Comparison of ENCODE assay signal across 16 cellular contexts in the genomic region with DNA sequence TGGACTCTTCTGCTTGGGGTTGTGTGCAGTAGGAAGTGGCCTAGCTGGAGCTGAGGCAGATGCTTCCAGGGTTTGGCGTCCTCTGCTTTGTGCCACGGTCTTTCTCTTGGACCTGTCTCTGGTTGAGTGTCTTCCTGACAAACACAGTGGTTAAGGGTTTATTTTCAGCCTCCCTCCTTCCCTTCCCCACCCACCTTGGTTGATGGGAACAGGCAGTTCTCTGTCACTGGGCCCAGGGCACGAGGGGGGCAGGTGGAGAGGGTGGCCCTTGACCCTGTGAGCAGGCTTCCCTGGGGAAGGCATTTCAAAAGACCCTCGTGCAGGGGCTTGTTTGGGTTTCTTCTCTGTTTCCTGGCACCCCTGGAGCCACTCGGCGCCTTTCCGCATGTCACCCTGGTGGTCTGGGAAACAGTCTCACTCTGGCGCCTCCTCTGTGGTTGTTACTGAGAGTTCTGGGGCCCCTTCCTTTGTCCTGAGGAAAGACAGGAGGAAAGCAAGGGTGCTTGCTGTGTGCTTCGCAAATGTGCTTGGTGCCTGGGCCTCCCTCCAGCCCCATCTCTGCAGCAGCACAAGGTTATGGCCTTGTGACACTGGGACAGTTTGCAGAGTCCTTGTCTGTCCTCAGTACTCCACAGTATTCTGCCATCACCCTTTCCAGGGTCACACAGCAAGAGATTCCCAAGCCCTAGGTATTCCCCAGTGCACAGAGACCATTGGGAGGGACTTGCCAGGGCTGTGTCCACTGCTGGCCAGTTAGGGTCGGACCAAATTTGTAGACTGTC. TPM values are rescaled to one million over a fixed set of nuclear protein-coding genes. Genes with fewer than 3 reads are reported as not detected.
DNase-seq lines count a peak whose midpoint lies in the region; ATAC-seq and TF ChIP-seq lines count a peak whose summit lies in the region.
"Had no signal": no experiment of that assay in that cellular context is flagged by ENCODE, and none has a peak within 500 bp of the region (broad histone marks: within the 10 kb centered on the region; RNA-seq: fewer than 3 reads in every experiment).

No MANE protein-coding gene starts in this region.

- no peaks in the 10 kb centered on the region for H3K27me3 ChIP-seq in endodermal cell (ENCODE audit: control insufficient read depth, insufficient read depth, low read length, poor library complexity, severe bottlenecking)
- no peaks in the 10 kb centered on the region for H3K27me3 ChIP-seq in muscle layer of colon (ENCODE audit: control insufficient read depth in 1 of 2, insufficient read depth in 2 of 2, low read length in 2 of 2)
- H3K27me3 ChIP-seq in upper lobe of left lung = no peaks in the 10 kb centered on the region
- H3K27me3 ChIP-seq in mesenchymal stem cell (ENCODE audit: control insufficient read depth in 1 of 2, insufficient read depth in 1 of 2, low read length in 2 of 2) = no peaks in the 10 kb centered on the region

- H2BK15ac ChIP-seq in mesenchymal stem cell (ENCODE audit: low read depth, poor library complexity, severe bottlenecking) = no peak overlapping the region

- H3K9ac ChIP-seq in endodermal cell (ENCODE audit: extremely low read depth, low read length, poor library complexity, severe bottlenecking) (no peak overlapping the region), muscle layer of colon (ENCODE audit: low read length) (no peak overlapping the region), mesenchymal stem cell (ENCODE audit: low read length) (no peak overlapping the region)

- ATAC-seq in upper lobe of left lung (ENCODE audit: low FRiP score in 2 of 2) (no peak), HG02981 (IDR thresholded peaks at IDR 0.05; ENCODE audit: unreplicated experiment) (no peak)
- ATAC-seq: left colon, WTC11 had no signal

- H3K4me3 ChIP-seq in endodermal cell (ENCODE audit: low read length) = no peak overlapping the region
- no peak overlapping the region for H3K4me3 ChIP-seq in muscle layer of colon (ENCODE audit: low read depth in 1 of 2, low read length in 2 of 2)
- no peak overlapping the region for H3K4me3 ChIP-seq in upper lobe of left lung
- no peak overlapping the region for H3K4me3 ChIP-seq in mesenchymal stem cell (ENCODE audit: insufficient read depth in 1 of 2, low read depth in 1 of 2, low read length in 2 of 2)

- DNase-seq in activated T-cell treated with anti-CD3 and anti-CD28 coated beads, Interleukin-2, amount 50 U/mL, for 24 hours = no peak
- DNase-seq in activated T-cell treated with anti-CD3 and anti-CD28 coated beads for 4 hours = no peak
- no peak for DNase-seq in endodermal cell
- DNase-seq in upper lobe of left lung = no peak
- DNase-seq in AML-193 (lab: John Stamatoyannopoulos, UW) = no peak
- no peak for DNase-seq in mesenchymal stem cell
- DNase-seq: activated naive CD8-positive, alpha-beta T cell treated with anti-CD3 and anti-CD28 coated beads, Interleukin-2, amount 10 ng/mL, durations not matched to agents 7 days and 5 days; CD8-positive, alpha-beta memory T cell; H9; left colon; naive thymus-derived CD8-positive, alpha-beta T cell; stimulated activated CD4-positive, alpha-beta T cell treated with anti-CD3 and anti-CD28 coated beads, Interleukin-4, amount 100 ng/mL, for 4 hours; T-helper 1 cell had no signal

- H3K23ac ChIP-seq in mesenchymal stem cell (ENCODE audit: low read length in 2 of 2) = no peak overlapping the region

- H3K36me3 ChIP-seq in endodermal cell (ENCODE audit: control insufficient read depth, insufficient read depth, low read length) (peaks cover 75% of the 10 kb centered on the region), muscle layer of colon (ENCODE audit: insufficient read depth, low read length) (peaks cover 66% of the 10 kb centered on the region), upper lobe of left lung (peaks cover 25 to 93% (median 80%) of the 10 kb centered on the region in 4 donors), mesenchymal stem cell (ENCODE audit: control insufficient read depth in 1 of 2, insufficient read depth in 2 of 2, low read depth in 1 of 2, low read length in 2 of 2) (peaks cover 79 to 96% of the 10 kb centered on the region in 2 experiments)

- no peaks in the 10 kb centered on the region for H3K4me1 ChIP-seq in endodermal cell (ENCODE audit: control insufficient read depth, insufficient read depth, low read length)
- peaks cover 21% of the 10 kb centered on the region for H3K4me1 ChIP-seq in muscle layer of colon (ENCODE audit: insufficient read depth, low read length)
- H3K4me1 ChIP-seq in upper lobe of left lung = peaks cover 11 to 16% (median 14%) of the 10 kb centered on the region in 4 donors
- peaks cover 11% of the 10 kb centered on the region for H3K4me1 ChIP-seq in mesenchymal stem cell (ENCODE audit: control insufficient read depth, insufficient read depth, low read depth, low read length)

- no peak overlapping the region for H2BK12ac ChIP-seq in mesenchymal stem cell (ENCODE audit: low read length in 2 of 2)

- no peak for TF ChIP-seq POLR2A in upper lobe of left lung (IDR thresholded peaks at IDR 0.05)

- no peaks in the 10 kb centered on the region for H3K27me3 Mint-ChIP-seq in activated T-cell treated with anti-CD3 and anti-CD28 coated beads, Interleukin-2, amount 50 U/mL, for 24 hours
- H3K27me3 Mint-ChIP-seq in endodermal cell (ENCODE audit: insufficient read depth) = no peaks in the 10 kb centered on the region
- H3K27me3 Mint-ChIP-seq: activated naive CD8-positive, alpha-beta T cell treated with anti-CD3 and anti-CD28 coated beads, Interleukin-2, amount 10 ng/mL, durations not matched to agents 7 days and 5 days; CD8-positive, alpha-beta memory T cell; naive thymus-derived CD8-positive, alpha-beta T cell had no signal

- H2AFZ ChIP-seq in mesenchymal stem cell (ENCODE audit: low read depth, low read length) = no peak overlapping the region

- H4K8ac ChIP-seq in mesenchymal stem cell (ENCODE audit: low read length) = no peak overlapping the region

- no peak overlapping the region for H2BK120ac ChIP-seq in mesenchymal stem cell (ENCODE audit: low read depth, low read length)

- no peaks in the 10 kb centered on the region for H3K9me3 Mint-ChIP-seq in activated T-cell treated with anti-CD3 and anti-CD28 coated beads, Interleukin-2, amount 50 U/mL, for 24 hours
- H3K9me3 Mint-ChIP-seq in endodermal cell = no peaks in the 10 kb centered on the region
- H3K9me3 Mint-ChIP-seq: activated naive CD8-positive, alpha-beta T cell treated with anti-CD3 and anti-CD28 coated beads, Interleukin-2, amount 10 ng/mL, durations not matched to agents 7 days and 5 days; CD8-positive, alpha-beta memory T cell; H9; naive thymus-derived CD8-positive, alpha-beta T cell; WTC11 had no signal

- H3K36me3 Mint-ChIP-seq in activated T-cell treated with anti-CD3 and anti-CD28 coated beads, Interleukin-2, amount 50 U/mL, for 24 hours (ENCODE audit: low read depth) = peaks cover 98% of the 10 kb centered on the region
- H3K36me3 Mint-ChIP-seq in endodermal cell (ENCODE audit: low read depth) = peaks cover 53% of the 10 kb centered on the region

- H4K91ac ChIP-seq in mesenchymal stem cell (ENCODE audit: low read length) = no peak overlapping the region

- H3K18ac ChIP-seq in mesenchymal stem cell (ENCODE audit: low read depth in 1 of 2, low read length in 2 of 2) = no peak overlapping the region

- H3K27ac ChIP-seq in endodermal cell (ENCODE audit: low read depth, low read length) (peak overlapping the region; percentile 29), muscle layer of colon (ENCODE audit: low read depth, low read length) (peak overlapping the region; percentile 59), upper lobe of left lung (peak overlapping the region; percentile 33 to 64 (median 54)), mesenchymal stem cell (ENCODE audit: low read length, poor library complexity, severe bottlenecking) (no peak overlapping the region)

- no peak overlapping the region for H2BK5ac ChIP-seq in mesenchymal stem cell (ENCODE audit: low read depth, low read length, poor library complexity, severe bottlenecking)

- H3K27ac Mint-ChIP-seq in activated T-cell treated with anti-CD3 and anti-CD28 coated beads, Interleukin-2, amount 50 U/mL, for 24 hours = peak overlapping the region; percentile 64
- peak overlapping the region; percentile 52 for H3K27ac Mint-ChIP-seq in endodermal cell
- H3K27ac Mint-ChIP-seq: activated naive CD8-positive, alpha-beta T cell treated with anti-CD3 and anti-CD28 coated beads, Interleukin-2, amount 10 ng/mL, durations not matched to agents 7 days and 5 days; WTC11 had no signal

- no peaks in the 10 kb centered on the region for H3K4me1 Mint-ChIP-seq in activated T-cell treated with anti-CD3 and anti-CD28 coated beads, Interleukin-2, amount 50 U/mL, for 24 hours (ENCODE audit: low read depth)
- H3K4me1 Mint-ChIP-seq in endodermal cell = no peaks in the 10 kb centered on the region
- H3K4me1 Mint-ChIP-seq: activated naive CD8-positive, alpha-beta T cell treated with anti-CD3 and anti-CD28 coated beads, Interleukin-2, amount 10 ng/mL, durations not matched to agents 7 days and 5 days; CD8-positive, alpha-beta memory T cell; H9; WTC11 had no signal

- no peak overlapping the region for H3K4me3 Mint-ChIP-seq in activated T-cell treated with anti-CD3 and anti-CD28 coated beads, Interleukin-2, amount 50 U/mL, for 24 hours
- no peak overlapping the region for H3K4me3 Mint-ChIP-seq in endodermal cell
- H3K4me3 Mint-ChIP-seq: activated naive CD8-positive, alpha-beta T cell treated with anti-CD3 and anti-CD28 coated beads, Interleukin-2, amount 10 ng/mL, durations not matched to agents 7 days and 5 days; CD8-positive, alpha-beta memory T cell; H9; naive thymus-derived CD8-positive, alpha-beta T cell; WTC11 had no signal

- peaks cover 47% of the 10 kb centered on the region for H3K79me1 ChIP-seq in mesenchymal stem cell (replicated peaks; ENCODE audit: low read length, poor library complexity, severe bottlenecking)

- 93 to 94% methylated on average over 6 to 10 of the region's 10 CpGs for WGBS in endodermal cell (ENCODE audit: insufficient coverage in 1 of 2, insufficient read length in 1 of 2), 2 experiments
- 84 to 87% methylated on average over 10 of the region's 10 CpGs for WGBS in upper lobe of left lung, 2 donors
- 91% methylated on average over 10 of the region's 10 CpGs for WGBS in mesenchymal stem cell

- TF ChIP-seq CTCF in endodermal cell (conservative IDR thresholded peaks at IDR 0.05) (no peak), upper lobe of left lung (IDR thresholded peaks at IDR 0.05) (no peak)

- H3K4ac ChIP-seq in mesenchymal stem cell (ENCODE audit: low read depth in 1 of 2, low read length in 2 of 2) = no peak overlapping the region

- no peaks in the 10 kb centered on the region for H3K9me3 ChIP-seq in endodermal cell (ENCODE audit: control insufficient read depth, low read length)
- H3K9me3 ChIP-seq in muscle layer of colon (ENCODE audit: low read length) = no peaks in the 10 kb centered on the region
- H3K9me3 ChIP-seq in upper lobe of left lung = no peaks in the 10 kb centered on the region
- no peaks in the 10 kb centered on the region for H3K9me3 ChIP-seq in mesenchymal stem cell (ENCODE audit: control insufficient read depth, low read length)

- H3K14ac ChIP-seq in mesenchymal stem cell (ENCODE audit: low read length in 2 of 2) = no peak overlapping the region

- no peak overlapping the region for H3K4me2 ChIP-seq in mesenchymal stem cell (ENCODE audit: low read length, poor library complexity, severe bottlenecking)

- no peak overlapping the region for H2AK5ac ChIP-seq in mesenchymal stem cell (ENCODE audit: low read length, severe bottlenecking)

- no peak for TF ChIP-seq EP300 in upper lobe of left lung (IDR thresholded peaks at IDR 0.05)

RNA-seq across cellular contexts. Expression of a gene that starts 10.3 kb away (rescaled TPM):
- under 1 TPM; 0.24 to 0.55 TPM for total RNA-seq in endodermal cell
- polyA plus RNA-seq in endodermal cell (2013, experiment 1 of 2) = 0.21 TPM
- 0.04 TPM for polyA plus RNA-seq in endodermal cell (2013, experiment 2 of 2)
- total RNA-seq in upper lobe of left lung = 100 to 1,000 TPM in 4 of 6 donors, 10 to 100 TPM in 2; 42.9 to 259 (median 125) TPM
- not detected for polyA plus RNA-seq in mesenchymal stem cell (2013, experiment 1 of 2)
- polyA plus RNA-seq in mesenchymal stem cell (2013, experiment 2 of 2) = 0.04 TPM
- polyA plus RNA-seq: naive thymus-derived CD8-positive, alpha-beta T cell had no signal

RNA-seq across cellular contexts. Expression of a gene that starts 29.5 kb away (rescaled TPM):
- total RNA-seq in endodermal cell (100 to 1,000 TPM; 151 to 156 TPM), upper lobe of left lung (100 to 1,000 TPM in 2 of 6 donors, 10 to 100 TPM in 4; 60.7 to 288 (median 83.0) TPM)
- polyA plus RNA-seq in endodermal cell (2013, experiment 1 of 2) = 124 TPM
- 99.4 TPM for polyA plus RNA-seq in endodermal cell (2013, experiment 2 of 2)
- polyA plus RNA-seq in mesenchymal stem cell (2013, experiment 1 of 2) = 55.5 TPM
- polyA plus RNA-seq in mesenchymal stem cell (2013, experiment 2 of 2) = 49.9 TPM

RNA-seq across cellular contexts. Expression of a gene that starts 31.0 kb away (rescaled TPM):
- total RNA-seq in endodermal cell (10 to 100 TPM; 44.8 to 64.6 TPM), upper lobe of left lung (100 to 1,000 TPM in 4 of 6 donors, 10 to 100 TPM in 2; 28.3 to 196 (median 122) TPM)
- 30.4 TPM for polyA plus RNA-seq in endodermal cell (2013, experiment 1 of 2)
- 36.1 TPM for polyA plus RNA-seq in endodermal cell (2013, experiment 2 of 2)
- 0.86 TPM for polyA plus RNA-seq in mesenchymal stem cell (2013, experiment 1 of 2)
- 0.79 TPM for polyA plus RNA-seq in mesenchymal stem cell (2013, experiment 2 of 2)
- polyA plus RNA-seq: CD8-positive, alpha-beta memory T cell had no signal

RNA-seq across cellular contexts. Expression of a gene that starts 40.0 kb away (rescaled TPM):
- total RNA-seq in endodermal cell (1 to 10 TPM; 2.5 to 8.6 TPM), upper lobe of left lung (10 to 100 TPM in 5 of 6 donors, 1 to 10 TPM in 1; 5.1 to 69.0 (median 20.7) TPM)
- polyA plus RNA-seq in endodermal cell (2013, experiment 1 of 2) = 1.9 TPM
- 1.5 TPM for polyA plus RNA-seq in endodermal cell (2013, experiment 2 of 2)
- polyA plus RNA-seq in mesenchymal stem cell (2013, experiment 1 of 2) = 0.08 TPM
- polyA plus RNA-seq in mesenchymal stem cell (2013, experiment 2 of 2) = 0.05 TPM
- total RNA-seq: naive thymus-derived CD8-positive, alpha-beta T cell had no signal
- polyA plus RNA-seq: CD8-positive, alpha-beta memory T cell; naive thymus-derived CD8-positive, alpha-beta T cell had no signal

RNA-seq across cellular contexts. Expression of a gene that starts 48.8 kb away (rescaled TPM):
- total RNA-seq in endodermal cell (100 to 1,000 TPM; 288 to 341 TPM), upper lobe of left lung (100 to 1,000 TPM in 1 of 6 donors, 10 to 100 TPM in 5; 27.3 to 113 (median 46.2) TPM)
- polyA plus RNA-seq in endodermal cell (2013, experiment 1 of 2) = 361 TPM
- 348 TPM for polyA plus RNA-seq in endodermal cell (2013, experiment 2 of 2)
- 107 TPM for polyA plus RNA-seq in mesenchymal stem cell (2013, experiment 1 of 2)
- 105 TPM for polyA plus RNA-seq in mesenchymal stem cell (2013, experiment 2 of 2)

Comparison
In these comparisons a context has a peak if more than half of its experiments do, and no peak if none do; other contexts are left out.
1. RNA of a gene that starts 10.3 kb away (total RNA-seq): 42.9 to 259 TPM in upper lobe of left lung; 0.24 to 0.55 TPM in endodermal cell; every median in the first group is over 10 times any median in the second.